ENCODE assay signal across 1 cellular context in genomic region chr15:40097968-40098476, GRCh38.
TF ChIP-seq lines count a peak whose summit lies in the region.

No MANE protein-coding gene starts in this region.

TF ChIP-seq in K562, 482 proteins besides CTCF, POLR2A, EP300 and RAD21:
- TF ChIP-seq FOXJ2 (tag; IDR thresholded peaks at IDR 0.05) (no peak), YY1 (IDR thresholded peaks at IDR 0.05; ENCODE audit: borderline replicate concordance in 1 of 3, control insufficient read depth in 1 of 3, extremely low read depth in 1 of 3, insufficient read depth in 3 of 3, insufficient read length in 1 of 3, insufficient replicate concordance in 2 of 3, low read depth in 1 of 3, low read length in 2 of 3) (peak in 1 of 3 experiments; percentile 52), TFAP4 (CRISPR knock-in tag; IDR thresholded peaks at IDR 0.05; ENCODE audit: borderline replicate concordance) (0 out of 2 replicates have a peak, but pooled peaks have one; percentile 3), GATA2 (CRISPR knock-in tag; IDR thresholded peaks at IDR 0.05) (no peak), ZNF263 (CRISPR knock-in tag; IDR thresholded peaks at IDR 0.05; ENCODE audit: borderline replicate concordance) (peak; percentile 13; the same call in 1 of the 2 replicates), JUNB (CRISPR knock-in tag; conservative IDR thresholded peaks at IDR 0.05) (no peak), CCAR2 (IDR thresholded peaks at IDR 0.05; ENCODE audit: low read depth, low read length) (no peak), E2F4 (CRISPR knock-in tag; IDR thresholded peaks at IDR 0.05; ENCODE audit: low read depth) (no peak), SMARCB1 (IDR thresholded peaks at IDR 0.05; ENCODE audit: insufficient read length, low read depth) (no peak), DACH1 (IDR thresholded peaks at IDR 0.05; ENCODE audit: partially characterized antibody) (no peak), SP1 (CRISPR knock-in tag; IDR thresholded peaks at IDR 0.05) (0 out of 2 replicates have a peak, but pooled peaks have one; percentile 7)
- TF ChIP-seq, protein P1, sequence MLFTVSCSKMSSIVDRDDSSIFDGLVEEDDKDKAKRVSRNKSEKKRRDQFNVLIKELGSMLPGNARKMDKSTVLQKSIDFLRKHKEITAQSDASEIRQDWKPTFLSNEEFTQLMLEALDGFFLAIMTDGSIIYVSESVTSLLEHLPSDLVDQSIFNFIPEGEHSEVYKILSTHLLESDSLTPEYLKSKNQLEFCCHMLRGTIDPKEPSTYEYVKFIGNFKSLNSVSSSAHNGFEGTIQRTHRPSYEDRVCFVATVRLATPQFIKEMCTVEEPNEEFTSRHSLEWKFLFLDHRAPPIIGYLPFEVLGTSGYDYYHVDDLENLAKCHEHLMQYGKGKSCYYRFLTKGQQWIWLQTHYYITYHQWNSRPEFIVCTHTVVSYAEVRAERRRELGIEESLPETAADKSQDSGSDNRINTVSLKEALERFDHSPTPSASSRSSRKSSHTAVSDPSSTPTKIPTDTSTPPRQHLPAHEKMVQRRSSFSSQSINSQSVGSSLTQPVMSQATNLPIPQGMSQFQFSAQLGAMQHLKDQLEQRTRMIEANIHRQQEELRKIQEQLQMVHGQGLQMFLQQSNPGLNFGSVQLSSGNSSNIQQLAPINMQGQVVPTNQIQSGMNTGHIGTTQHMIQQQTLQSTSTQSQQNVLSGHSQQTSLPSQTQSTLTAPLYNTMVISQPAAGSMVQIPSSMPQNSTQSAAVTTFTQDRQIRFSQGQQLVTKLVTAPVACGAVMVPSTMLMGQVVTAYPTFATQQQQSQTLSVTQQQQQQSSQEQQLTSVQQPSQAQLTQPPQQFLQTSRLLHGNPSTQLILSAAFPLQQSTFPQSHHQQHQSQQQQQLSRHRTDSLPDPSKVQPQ (CRISPR knock-in tag; IDR thresholded peaks at IDR 0.05; ENCODE audit: borderline replicate concordance), result 0 out of 2 replicates have a peak, but pooled peaks have one; percentile 51
- TF ChIP-seq, protein P2, sequence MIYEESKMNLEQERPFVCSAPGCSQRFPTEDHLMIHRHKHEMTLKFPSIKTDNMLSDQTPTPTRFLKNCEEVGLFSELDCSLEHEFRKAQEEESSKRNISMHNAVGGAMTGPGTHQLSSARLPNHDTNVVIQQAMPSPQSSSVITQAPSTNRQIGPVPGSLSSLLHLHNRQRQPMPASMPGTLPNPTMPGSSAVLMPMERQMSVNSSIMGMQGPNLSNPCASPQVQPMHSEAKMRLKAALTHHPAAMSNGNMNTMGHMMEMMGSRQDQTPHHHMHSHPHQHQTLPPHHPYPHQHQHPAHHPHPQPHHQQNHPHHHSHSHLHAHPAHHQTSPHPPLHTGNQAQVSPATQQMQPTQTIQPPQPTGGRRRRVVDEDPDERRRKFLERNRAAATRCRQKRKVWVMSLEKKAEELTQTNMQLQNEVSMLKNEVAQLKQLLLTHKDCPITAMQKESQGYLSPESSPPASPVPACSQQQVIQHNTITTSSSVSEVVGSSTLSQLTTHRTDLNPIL (CRISPR knock-in tag; IDR thresholded peaks at IDR 0.05), result 0 out of 2 replicates have a peak, but pooled peaks have one; percentile 15
- TF ChIP-seq, protein P3, sequence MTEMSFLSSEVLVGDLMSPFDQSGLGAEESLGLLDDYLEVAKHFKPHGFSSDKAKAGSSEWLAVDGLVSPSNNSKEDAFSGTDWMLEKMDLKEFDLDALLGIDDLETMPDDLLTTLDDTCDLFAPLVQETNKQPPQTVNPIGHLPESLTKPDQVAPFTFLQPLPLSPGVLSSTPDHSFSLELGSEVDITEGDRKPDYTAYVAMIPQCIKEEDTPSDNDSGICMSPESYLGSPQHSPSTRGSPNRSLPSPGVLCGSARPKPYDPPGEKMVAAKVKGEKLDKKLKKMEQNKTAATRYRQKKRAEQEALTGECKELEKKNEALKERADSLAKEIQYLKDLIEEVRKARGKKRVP (CRISPR knock-in tag; IDR thresholded peaks at IDR 0.05), result peak; percentile 35; the same call in 1 of the 2 replicates
